11 cellular contexts compared by ENCODE assay signal in genomic region chr6:38262609-38263008, GRCh38.
DNase-seq lines count a peak whose midpoint lies in the region; ATAC-seq, FAIRE-seq and TF ChIP-seq lines count a peak whose summit lies in the region.
"Had no signal": no experiment of that assay in that cellular context is flagged by ENCODE, and none has a peak within 500 bp of the region (broad histone marks: within the 10 kb centered on the region; RNA-seq: fewer than 3 reads in every experiment).

No MANE protein-coding gene starts in this region.

- no peak overlapping the region for H3K4me3 Mint-ChIP-seq in mesothelial cell of epicardium
- H3K4me3 Mint-ChIP-seq in CD4-positive, alpha-beta T cell: no peak overlapping the region

- H3K4me1 Mint-ChIP-seq in mesothelial cell of epicardium: peaks cover 37% of the 10 kb centered on the region
- H3K4me1 Mint-ChIP-seq in CD4-positive, alpha-beta T cell (ENCODE audit: low read depth): peaks cover 4% of the 10 kb centered on the region

- H3K9me3 ChIP-seq in HUES6 (ENCODE audit: control insufficient read depth, insufficient read depth, low read depth, low read length): no peaks in the 10 kb centered on the region
- no peaks in the 10 kb centered on the region for H3K9me3 ChIP-seq in effector memory CD4-positive, alpha-beta T cell (ENCODE audit: control insufficient read depth, low read length)
- no peaks in the 10 kb centered on the region for H3K9me3 ChIP-seq in CD4-positive, alpha-beta T cell (ENCODE audit: control insufficient read depth, low read length)
- H3K9me3 ChIP-seq: pancreas had no signal

- TF ChIP-seq CTCF in AG10803 (conservative IDR thresholded peaks at IDR 0.05; ENCODE audit: low read length): no peak
- TF ChIP-seq CTCF in bronchial epithelial cell (IDR thresholded peaks at IDR 0.05; ENCODE audit: insufficient read depth, low read length, severe bottlenecking): no peak
- TF ChIP-seq CTCF in mesothelial cell of epicardium (IDR thresholded peaks at IDR 0.05; ENCODE audit: unreplicated experiment): no peak
- TF ChIP-seq CTCF in CD4-positive, alpha-beta T cell (IDR thresholded peaks at IDR 0.05): no peak

- H3K27ac Mint-ChIP-seq in mesothelial cell of epicardium: peak overlapping the region; percentile 96
- H3K27ac Mint-ChIP-seq in CD4-positive, alpha-beta T cell: no peak overlapping the region

- H3K27me3 Mint-ChIP-seq in mesothelial cell of epicardium (ENCODE audit: low read depth): no peaks in the 10 kb centered on the region
- no peaks in the 10 kb centered on the region for H3K27me3 Mint-ChIP-seq in CD4-positive, alpha-beta T cell

- H3K9ac ChIP-seq in HUES6 (ENCODE audit: low read length): no peak overlapping the region

- no peaks in the 10 kb centered on the region for H3K9me3 Mint-ChIP-seq in mesothelial cell of epicardium
- H3K9me3 Mint-ChIP-seq in CD4-positive, alpha-beta T cell: no peaks in the 10 kb centered on the region

- H3K4me3 ChIP-seq in AG10803 (ENCODE audit: low read length) (no peak overlapping the region), HUES6 (ENCODE audit: low read depth, low read length) (no peak overlapping the region), bronchial epithelial cell (ENCODE audit: low read depth, low read length) (no peak overlapping the region)
- H3K4me3 ChIP-seq in effector memory CD4-positive, alpha-beta T cell (ENCODE audit: insufficient read depth, low read depth, low read length, poor library complexity, severe bottlenecking): no peak overlapping the region
- H3K4me3 ChIP-seq: pancreas had no signal

- H3K36me3 ChIP-seq in HUES6 (ENCODE audit: control insufficient read depth, insufficient read depth, low read length) (no peaks in the 10 kb centered on the region), bronchial epithelial cell (ENCODE audit: control insufficient read depth, insufficient read depth, low read length) (no peaks in the 10 kb centered on the region)
- no peaks in the 10 kb centered on the region for H3K36me3 ChIP-seq in effector memory CD4-positive, alpha-beta T cell (ENCODE audit: control insufficient read depth, insufficient read depth, low read length)
- H3K36me3 ChIP-seq: pancreas had no signal

- peak overlapping the region; percentile 60 for H3K27ac ChIP-seq in HUES6 (ENCODE audit: low read depth, low read length)
- no peak overlapping the region for H3K27ac ChIP-seq in effector memory CD4-positive, alpha-beta T cell (ENCODE audit: insufficient read depth, low read length, poor library complexity, severe bottlenecking)
- no peak overlapping the region for H3K27ac ChIP-seq in CD4-positive, alpha-beta T cell (ENCODE audit: low read depth, low read length)

- no peak for FAIRE-seq in bronchial epithelial cell (lab: Jason Lieb, UNC)
- FAIRE-seq: pancreas had no signal

- intact Hi-C loops in CD4-positive, alpha-beta T cell (cut with DNase I, micrococcal nuclease): no loop called here

- POLR2A ChIA-PET in CD4-positive, alpha-beta T cell (lab: Charles Lee): no interaction called here

- peaks cover 2% of the 10 kb centered on the region for H3K36me3 Mint-ChIP-seq in mesothelial cell of epicardium
- H3K36me3 Mint-ChIP-seq in CD4-positive, alpha-beta T cell (ENCODE audit: low read depth): peaks cover 33% of the 10 kb centered on the region

- DNase-seq in AG10803 (ENCODE audit: low read depth) (peak; percentile 74), bronchial epithelial cell (ENCODE audit: low read depth) (peak; percentile 66), mesothelial cell of epicardium (ENCODE audit: low spot score in 2 of 2, unreplicated experiment in 2 of 2) (no peak), COR-L47 (lab: John Stamatoyannopoulos, UW) (no peak)
- no peak for DNase-seq in effector memory CD4-positive, alpha-beta T cell
- DNase-seq in CD4-positive, alpha-beta T cell: no peak
- DNase-seq in activated naive CD4-positive, alpha-beta T cell treated with Interleukin-2 at 50 U/mL for 16 hours: no peak
- DNase-seq: amniotic stem cell, DMS79, pancreas had no signal

- no peak for ATAC-seq in CD4-positive, alpha-beta T cell (ENCODE audit: poor library complexity)

- peaks cover 39% of the 10 kb centered on the region for H3K4me1 ChIP-seq in HUES6 (ENCODE audit: control insufficient read depth, insufficient read depth, low read length)
- no peaks in the 10 kb centered on the region for H3K4me1 ChIP-seq in effector memory CD4-positive, alpha-beta T cell (ENCODE audit: control insufficient read depth, insufficient read depth, low read length, poor library complexity, severe bottlenecking)
- H3K4me1 ChIP-seq: pancreas had no signal

- H3K27me3 ChIP-seq in HUES6 (ENCODE audit: control insufficient read depth, insufficient read depth, low read length) (no peaks in the 10 kb centered on the region), bronchial epithelial cell (ENCODE audit: control insufficient read depth, insufficient read depth, low read length) (no peaks in the 10 kb centered on the region)
- no peaks in the 10 kb centered on the region for H3K27me3 ChIP-seq in effector memory CD4-positive, alpha-beta T cell (replicated peaks; ENCODE audit: control insufficient read depth, insufficient read depth, low read length, poor library complexity, severe bottlenecking)
- no peaks in the 10 kb centered on the region for H3K27me3 ChIP-seq in CD4-positive, alpha-beta T cell (ENCODE audit: control insufficient read depth, insufficient read depth, low read length)
- H3K27me3 ChIP-seq: pancreas had no signal

- CTCF ChIA-PET in CD4-positive, alpha-beta T cell (lab: Charles Lee): no interaction called here

Comparison
In these comparisons a context has a peak if more than half of its experiments do, and no peak if none do; other contexts are left out.
1. DNase-seq: peak in AG10803 (single experiment) and bronchial epithelial cell (single experiment); none in mesothelial cell of epicardium (0 of 2), effector memory CD4-positive, alpha-beta T cell (0 of 3), CD4-positive, alpha-beta T cell (0 of 10), COR-L47 (single experiment) and activated naive CD4-positive, alpha-beta T cell treated with Interleukin-2 at 50 U/mL for 16 hours (single experiment).